Comparison of ENCODE assay signal across 8 cellular contexts in the genomic region with DNA sequence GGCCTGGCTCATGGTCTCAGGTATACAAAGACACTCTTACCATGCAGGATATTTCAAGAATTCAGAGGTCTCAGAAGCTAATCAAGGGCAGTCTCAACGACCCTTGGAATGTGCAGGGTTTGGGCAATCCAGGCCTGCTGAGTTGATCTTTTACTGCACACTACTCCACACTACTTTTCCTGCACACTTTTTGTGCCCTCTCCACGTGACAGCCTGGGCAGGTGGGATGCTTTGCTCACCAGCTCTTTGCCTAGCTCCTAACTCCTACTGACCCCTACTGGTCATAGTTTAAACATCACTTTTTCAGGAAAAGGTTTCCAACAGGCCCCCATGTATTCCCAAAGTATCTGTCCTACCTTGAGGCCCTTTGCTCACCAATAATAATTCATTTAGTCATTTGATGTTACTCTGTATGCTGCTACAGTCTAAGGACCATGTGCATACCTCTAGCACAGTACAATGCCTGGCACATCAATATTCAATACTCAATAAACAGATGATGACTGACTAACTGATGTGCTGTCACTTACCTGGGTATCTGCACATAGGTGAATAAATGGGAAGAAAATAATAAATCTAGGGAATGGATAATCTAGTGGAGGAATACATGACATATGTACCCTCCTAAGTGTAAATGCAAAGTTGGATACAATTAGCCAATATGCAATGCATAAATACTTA. TPM values are rescaled to one million over a fixed set of nuclear protein-coding genes. Genes with fewer than 3 reads are reported as not detected.
DNase-seq lines count a peak whose midpoint lies in the region; ATAC-seq and TF ChIP-seq lines count a peak whose summit lies in the region.

No MANE protein-coding gene starts in this region.

- intact Hi-C loops in breast epithelium (cut with DNase I; ENCODE audit: low total_unique reads) = no loop called here
- intact Hi-C loops in activated T-helper 1 cell treated with anti-CD3 and anti-CD28 coated beads, Interleukin-12 subunit alpha, Interleukin-12 subunit beta, Interleukin-2, Interleukin-4 antibody, amounts not matched to agents 30 ng/mL and 10 ng/mL and 1 ng/mL, durations not matched to agents 14 hours and 24 hours and 36 hours (cut with micrococcal nuclease) = no loop called here

- H3K36me3 ChIP-seq in breast epithelium = no peaks in the 10 kb centered on the region

- no peaks in the 10 kb centered on the region for H3K36me3 Mint-ChIP-seq in neural crest cell (ENCODE audit: low read depth)
- no peaks in the 10 kb centered on the region for H3K36me3 Mint-ChIP-seq in activated T-helper 1 cell treated with anti-CD3 and anti-CD28 coated beads, Interleukin-12 subunit alpha, Interleukin-12 subunit beta, Interleukin-2, Interleukin-4 antibody, amounts not matched to agents 30 ng/mL and 10 ng/mL and 1 ng/mL, durations not matched to agents 14 hours and 24 hours and 36 hours (ENCODE audit: low read depth)

- no peaks in the 10 kb centered on the region for H3K4me1 Mint-ChIP-seq in neural crest cell
- H3K4me1 Mint-ChIP-seq in activated T-helper 1 cell treated with anti-CD3 and anti-CD28 coated beads, Interleukin-12 subunit alpha, Interleukin-12 subunit beta, Interleukin-2, Interleukin-4 antibody, amounts not matched to agents 30 ng/mL and 10 ng/mL and 1 ng/mL, durations not matched to agents 14 hours and 24 hours and 36 hours (ENCODE audit: low read depth) = no peaks in the 10 kb centered on the region

- H3K4me3 Mint-ChIP-seq in neural crest cell = no peak overlapping the region
- no peak overlapping the region for H3K4me3 Mint-ChIP-seq in activated T-helper 1 cell treated with anti-CD3 and anti-CD28 coated beads, Interleukin-12 subunit alpha, Interleukin-12 subunit beta, Interleukin-2, Interleukin-4 antibody, amounts not matched to agents 30 ng/mL and 10 ng/mL and 1 ng/mL, durations not matched to agents 14 hours and 24 hours and 36 hours

- H3K9me3 ChIP-seq in breast epithelium = no peaks in the 10 kb centered on the region

- no peak for ATAC-seq in HG03571 (IDR thresholded peaks at IDR 0.05; ENCODE audit: unreplicated experiment)

- DNase-seq in NOMO-1 treated with DMSO at 0.1 percent for 48 hours (lab: John Stamatoyannopoulos, UW; ENCODE audit: unreplicated experiment) = peak; percentile 5
- DNase-seq in NOMO-1 treated with dmso at 0.1 percent for 144 hours (lab: John Stamatoyannopoulos, UW; ENCODE audit: unreplicated experiment) = no peak
- DNase-seq in M059J (ENCODE audit: low read depth) = peak; percentile 9
- no peak for DNase-seq in breast epithelium (ENCODE audit: low spot score in 2 of 2)
- no peak for DNase-seq in neural crest cell (ENCODE audit: low read depth, low spot score)
- DNase-seq in substantia nigra (lab: John Stamatoyannopoulos, UW) = no peak
- no peak for DNase-seq in activated T-helper 1 cell treated with anti-CD3 and anti-CD28 coated beads, Interleukin-12 subunit alpha, Interleukin-12 subunit beta, Interleukin-2, Interleukin-4 antibody, amounts not matched to agents 30 ng/mL and 10 ng/mL and 1 ng/mL, durations not matched to agents 14 hours and 24 hours and 36 hours (ENCODE audit: low spot score)

- H3K27me3 ChIP-seq in breast epithelium = no peaks in the 10 kb centered on the region

- no peak overlapping the region for H3K4me3 ChIP-seq in breast epithelium

- TF ChIP-seq POLR2A in breast epithelium (IDR thresholded peaks at IDR 0.05) = no peak

- no peaks in the 10 kb centered on the region for H3K4me1 ChIP-seq in breast epithelium

- no peaks in the 10 kb centered on the region for H3K9me3 Mint-ChIP-seq in neural crest cell
- no peaks in the 10 kb centered on the region for H3K9me3 Mint-ChIP-seq in activated T-helper 1 cell treated with anti-CD3 and anti-CD28 coated beads, Interleukin-12 subunit alpha, Interleukin-12 subunit beta, Interleukin-2, Interleukin-4 antibody, amounts not matched to agents 30 ng/mL and 10 ng/mL and 1 ng/mL, durations not matched to agents 14 hours and 24 hours and 36 hours

- H3K27ac ChIP-seq in breast epithelium (no peak overlapping the region), substantia nigra (ENCODE audit: low read depth, low read length, poor library complexity, severe bottlenecking) (no peak overlapping the region)

- TF ChIP-seq CTCF in breast epithelium (IDR thresholded peaks at IDR 0.05) (peak; percentile 16 to 46 (median 21)), neural crest cell (conservative IDR thresholded peaks at IDR 0.05) (peak; percentile 61)

- H3K27me3 Mint-ChIP-seq in neural crest cell (ENCODE audit: low read depth) = peaks cover 40% of the 10 kb centered on the region
- H3K27me3 Mint-ChIP-seq in activated T-helper 1 cell treated with anti-CD3 and anti-CD28 coated beads, Interleukin-12 subunit alpha, Interleukin-12 subunit beta, Interleukin-2, Interleukin-4 antibody, amounts not matched to agents 30 ng/mL and 10 ng/mL and 1 ng/mL, durations not matched to agents 14 hours and 24 hours and 36 hours (ENCODE audit: insufficient read depth) = peaks cover 13% of the 10 kb centered on the region

- H3K27ac Mint-ChIP-seq in neural crest cell (ENCODE audit: unreplicated experiment) = no peak overlapping the region
- no peak overlapping the region for H3K27ac Mint-ChIP-seq in activated T-helper 1 cell treated with anti-CD3 and anti-CD28 coated beads, Interleukin-12 subunit alpha, Interleukin-12 subunit beta, Interleukin-2, Interleukin-4 antibody, amounts not matched to agents 30 ng/mL and 10 ng/mL and 1 ng/mL, durations not matched to agents 14 hours and 24 hours and 36 hours

RNA-seq across cellular contexts. Expression of gene DUSP23, which starts 9.6 kb away (rescaled TPM):
- total RNA-seq in M059J (2014; rRNA removed; shearing (Covaris generic)) = 25.6 and 37.0 TPM in 2 replicates
- total RNA-seq in breast epithelium (100 to 1,000 TPM in 2 of 3 donors, 10 to 100 TPM in 1; 92.7 to 187 (median 147) TPM), neural crest cell (13.5 TPM in 2 replicates)
- total RNA-seq in activated T-helper 1 cell treated with anti-CD3 and anti-CD28 coated beads, Interleukin-12 subunit alpha, Interleukin-12 subunit beta, Interleukin-2, Interleukin-4 antibody, amounts not matched to agents 30 ng/mL and 10 ng/mL and 1 ng/mL, durations not matched to agents 14 hours and 24 hours and 36 hours = 22.4 and 23.4 TPM in 2 replicates

RNA-seq across cellular contexts. Expression of gene FCRL6, which starts 11.8 kb away (rescaled TPM):
- total RNA-seq in M059J (2014; rRNA removed; shearing (Covaris generic)) = not detected in 2 replicates
- total RNA-seq in breast epithelium = 1 to 10 TPM in 1 of 3 donors, under 1 TPM in 2; 0.80 to 2.8 (median 0.98) TPM
- not detected in 2 replicates for total RNA-seq in neural crest cell
- total RNA-seq in activated T-helper 1 cell treated with anti-CD3 and anti-CD28 coated beads, Interleukin-12 subunit alpha, Interleukin-12 subunit beta, Interleukin-2, Interleukin-4 antibody, amounts not matched to agents 30 ng/mL and 10 ng/mL and 1 ng/mL, durations not matched to agents 14 hours and 24 hours and 36 hours = not detected in 2 replicates

RNA-seq across cellular contexts. Expression of gene SLAMF8, which starts 36.3 kb away (rescaled TPM):
- 0.05 and 0.25 TPM in 2 replicates for total RNA-seq in M059J (2014; rRNA removed; shearing (Covaris generic))
- total RNA-seq in breast epithelium (10 to 100 TPM in 2 of 3 donors, 1 to 10 TPM in 1; 2.3 to 15.4 (median 12.3) TPM), neural crest cell (not detected in 2 replicates)
- 0.49 and 0.69 TPM in 2 replicates for total RNA-seq in activated T-helper 1 cell treated with anti-CD3 and anti-CD28 coated beads, Interleukin-12 subunit alpha, Interleukin-12 subunit beta, Interleukin-2, Interleukin-4 antibody, amounts not matched to agents 30 ng/mL and 10 ng/mL and 1 ng/mL, durations not matched to agents 14 hours and 24 hours and 36 hours

Comparison
In these comparisons a context has a peak if more than half of its experiments do, and no peak if none do; other contexts are left out.
1. DNase-seq: peak in NOMO-1 treated with DMSO at 0.1 percent for 48 hours (single experiment) and M059J (single experiment); none in NOMO-1 treated with dmso at 0.1 percent for 144 hours (single experiment), breast epithelium (0 of 2), neural crest cell (single experiment), substantia nigra (0 of 49) and activated T-helper 1 cell treated with anti-CD3 and anti-CD28 coated beads, Interleukin-12 subunit alpha, Interleukin-12 subunit beta, Interleukin-2, Interleukin-4 antibody, amounts not matched to agents 30 ng/mL and 10 ng/mL and 1 ng/mL, durations not matched to agents 14 hours and 24 hours and 36 hours (single experiment).